7 cellular contexts compared by ENCODE assay signal in the genomic region with DNA sequence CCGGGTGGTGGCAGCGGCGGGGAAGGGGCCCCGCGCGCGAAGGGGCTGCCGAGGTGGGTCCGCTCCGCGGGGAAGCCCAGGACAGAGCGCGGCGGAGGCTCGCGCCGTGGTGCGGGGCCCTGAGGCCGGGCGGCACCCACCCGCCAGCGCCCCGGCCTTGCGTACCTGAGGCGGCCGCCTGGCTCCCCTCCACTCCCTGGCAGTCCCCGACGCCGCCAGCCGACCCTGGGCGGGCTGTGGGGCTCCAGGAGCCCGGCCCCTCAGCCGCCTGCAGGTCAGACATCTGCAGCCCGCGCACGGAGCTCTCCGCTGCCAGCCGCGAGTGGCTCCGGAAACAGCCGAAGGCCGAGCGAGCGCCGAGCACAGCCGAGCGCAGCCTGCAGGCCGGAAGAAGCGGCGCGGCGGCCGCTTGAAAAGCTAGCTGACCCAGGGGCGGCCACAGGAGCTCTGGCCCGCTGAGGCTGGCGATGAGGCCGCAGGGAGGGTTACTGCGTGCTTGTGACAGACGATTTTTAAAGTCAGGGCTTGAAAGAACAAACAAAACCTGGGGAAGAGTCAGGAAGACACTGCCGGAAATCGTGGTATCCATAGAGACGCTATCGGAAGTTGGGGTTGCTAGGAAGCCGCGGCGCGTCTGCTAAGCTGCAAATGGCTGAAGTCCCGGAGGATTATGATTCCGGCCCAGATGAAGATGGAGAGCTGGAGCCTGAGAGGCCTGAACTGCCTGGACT. TPM values are rescaled to one million over a fixed set of nuclear protein-coding genes. Genes with fewer than 3 reads are reported as not detected.
DNase-seq lines count a peak whose midpoint lies in the region; ATAC-seq and TF ChIP-seq lines count a peak whose summit lies in the region.

A gene (plus strand): TSS at position 609 of the 731 bp plus-strand sequence. CDS start 40 bp downstream, at position 649.
A gene with protein sequence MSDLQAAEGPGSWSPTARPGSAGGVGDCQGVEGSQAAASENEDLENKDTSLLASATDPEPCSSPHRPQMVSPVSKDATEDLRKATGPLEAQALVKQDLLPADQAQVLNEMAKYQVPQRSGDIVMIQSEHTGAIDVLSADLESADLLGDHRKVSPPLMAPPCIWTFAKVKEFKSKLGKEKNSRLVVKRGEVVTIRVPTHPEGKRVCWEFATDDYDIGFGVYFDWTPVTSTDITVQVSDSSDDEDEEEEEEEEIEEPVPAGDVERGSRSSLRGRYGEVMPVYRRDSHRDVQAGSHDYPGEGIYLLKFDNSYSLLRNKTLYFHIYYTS (minus strand): TSS at position 324 of the 731 bp plus-strand sequence. CDS start 41 bp downstream, at position 283.

- H3K4me3 Mint-ChIP-seq in T-helper 17 cell, result no peak within 1 kb of the TSS

- H3K27me3 ChIP-seq in ascending aorta, result no peaks in the 10 kb centered on the region

- peak within 1 kb of the TSS; percentile 71 to 79 for H3K27ac ChIP-seq in ascending aorta

- peak; percentile 74 for TF ChIP-seq POLR2A in GM15510 (IDR thresholded peaks at IDR 0.05; ENCODE audit: borderline replicate concordance, extremely low read depth, insufficient read length)

- H3K36me3 Mint-ChIP-seq in T-helper 17 cell (ENCODE audit: low read depth), result peaks cover 5% of the 10 kb centered on the region

- TF ChIP-seq CTCF in ascending aorta (IDR thresholded peaks at IDR 0.05), result peak in 2 of 3 experiments; percentile 32 to 39

- H3K9me3 ChIP-seq in T-helper 17 cell (ENCODE audit: control insufficient read depth, low read length, poor library complexity, severe bottlenecking) (no peaks in the 10 kb centered on the region), ascending aorta (no peaks in the 10 kb centered on the region)

- intact Hi-C loops in ascending aorta (cut with DNase I), result loop anchor here (1.0 kb wide), 2 partner anchors 56 to 80 kb away; a partner anchor contains a TSS

- peak; percentile 9 for DNase-seq in NCI-H1436 treated with DMSO at 0.1 percent for 48 hours (lab: John Stamatoyannopoulos, UW)
- peak; percentile 76 to 80 (median 77) for DNase-seq in T-helper 17 cell
- peak; percentile 25 to 86 for DNase-seq in ascending aorta (ENCODE audit: low spot score in 2 of 2)
- DNase-seq in hippocampal formation (lab: John Stamatoyannopoulos, UW), result peak; percentile 87
- peak; percentile 99 for DNase-seq in retina

- H3K4me1 Mint-ChIP-seq in T-helper 17 cell, result peaks cover 35% of the 10 kb centered on the region

- H3K36me3 ChIP-seq in ascending aorta, result no peaks in the 10 kb centered on the region

- H3K4me3 ChIP-seq in ascending aorta, result peak within 1 kb of the TSS; percentile 94 to 97

- H3K27me3 Mint-ChIP-seq in T-helper 17 cell, result peaks cover 11% of the 10 kb centered on the region

- ATAC-seq in HG02852 (IDR thresholded peaks at IDR 0.05; ENCODE audit: unreplicated experiment) (peak; percentile 83), T-helper 17 cell (peak; percentile 93)

- H3K4me1 ChIP-seq in ascending aorta, result peaks cover 3 to 12% of the 10 kb centered on the region in 2 donors

- no peak within 1 kb of the TSS for H3K27ac Mint-ChIP-seq in T-helper 17 cell

RNA-seq across cellular contexts. Expression of the first gene that starts in this region (rescaled TPM):
- total RNA-seq in T-helper 17 cell, result under 1 TPM; 0.26 to 0.32 TPM
- not detected for total RNA-seq in ascending aorta

RNA-seq across cellular contexts. Expression of the second gene that starts in this region (rescaled TPM):
- total RNA-seq in T-helper 17 cell (10 to 100 TPM; 13.2 to 16.0 TPM), ascending aorta (3.7 TPM)

Comparison
In these comparisons a context has a peak if more than half of its experiments do, and no peak if none do; other contexts are left out.
1. Peak in every context shown above with its lines: DNase-seq, ATAC-seq, H3K4me3 ChIP-seq and H3K27ac ChIP-seq.
2. DNase-seq: peak in every context shown above with its lines; median percentile 99 in retina; 87 in hippocampal formation; 77 in T-helper 17 cell; 56 in ascending aorta; 9 in NCI-H1436 treated with DMSO at 0.1 percent for 48 hours.